17 cellular contexts compared by ENCODE assay signal in genomic region chr3:100230715-100231114, GRCh38. TPM values are rescaled to one million over a fixed set of nuclear protein-coding genes. Genes with fewer than 3 reads are reported as not detected.
DNase-seq lines count a peak whose midpoint lies in the region; ATAC-seq, FAIRE-seq and TF ChIP-seq lines count a peak whose summit lies in the region.
"Had no signal": no experiment of that assay in that cellular context is flagged by ENCODE, and none has a peak within 500 bp of the region (broad histone marks: within the 10 kb centered on the region; RNA-seq: fewer than 3 reads in every experiment).

No MANE protein-coding gene starts in this region.

- H3K27ac Mint-ChIP-seq in astrocyte (ENCODE audit: unreplicated experiment) = no peak overlapping the region
- H3K27ac Mint-ChIP-seq: CD4-positive, CD25-positive, alpha-beta regulatory T cell had no signal

- no peaks in the 10 kb centered on the region for H3K9me3 ChIP-seq in astrocyte (ENCODE audit: insufficient read depth, low read depth, low read length)

- peaks cover 4% of the 10 kb centered on the region for H3K36me3 Mint-ChIP-seq in astrocyte (ENCODE audit: low read depth, unreplicated experiment)
- H3K36me3 Mint-ChIP-seq: CD4-positive, CD25-positive, alpha-beta regulatory T cell had no signal

- H3K79me2 ChIP-seq in astrocyte (ENCODE audit: insufficient read depth, low read length) = no peaks in the 10 kb centered on the region

- DNase-seq in EL (peak; percentile 13), NCI-H226 (peak; percentile 22), astrocyte (ENCODE audit: low read depth) (peak; percentile 25), foreskin keratinocyte (peak; percentile 42 to 78), UCSD-AML1 (lab: John Stamatoyannopoulos, UW; ENCODE audit: unreplicated experiment) (no peak), OCI-M1 (lab: John Stamatoyannopoulos, UW) (no peak)
- DNase-seq: CD4-positive, CD25-positive, alpha-beta regulatory T cell; KG1; NCI-H1417; NCI-H1694 treated with DMSO at 0.1 percent for 48 hours; NCI-H510A treated with DMSO at 0.1 percent for 48 hours; NCI-H774; SHP77 had no signal

- H4K20me1 ChIP-seq in astrocyte (ENCODE audit: insufficient read depth, low read length) = no peaks in the 10 kb centered on the region

- TF ChIP-seq CTCF in astrocyte (IDR thresholded peaks at IDR 0.05; ENCODE audit: insufficient read depth, low read depth, low read length) (no peak), foreskin keratinocyte (conservative IDR thresholded peaks at IDR 0.05) (no peak)

- no peak overlapping the region for H2AFZ ChIP-seq in astrocyte (ENCODE audit: low read depth, low read length)

- H3K4me2 ChIP-seq in astrocyte (ENCODE audit: low read length) = no peak overlapping the region

- H3K9me3 Mint-ChIP-seq in astrocyte (ENCODE audit: unreplicated experiment) = peaks cover 7% of the 10 kb centered on the region

- no peaks in the 10 kb centered on the region for H3K36me3 ChIP-seq in astrocyte (ENCODE audit: insufficient read depth, low read length)

- FAIRE-seq in astrocyte (lab: Jason Lieb, UNC) = peak; percentile 43
- FAIRE-seq: H54, HepG2 had no signal

- ATAC-seq in foreskin keratinocyte (no peak), HG03039 (IDR thresholded peaks at IDR 0.05; ENCODE audit: unreplicated experiment) (no peak), HG03521 (IDR thresholded peaks at IDR 0.05; ENCODE audit: unreplicated experiment) (no peak)
- ATAC-seq: HepG2 had no signal

- H3K4me3 ChIP-seq in astrocyte (ENCODE audit: insufficient read depth, low read depth, low read length) = no peak overlapping the region

- H3K4me1 ChIP-seq in astrocyte (ENCODE audit: insufficient read depth, low read length) (peaks cover 8% of the 10 kb centered on the region), foreskin keratinocyte (peaks cover 6% of the 10 kb centered on the region)

- no peak overlapping the region for H3K27ac ChIP-seq in astrocyte (ENCODE audit: low read depth, low read length)
- no peak overlapping the region for H3K27ac ChIP-seq in foreskin keratinocyte

- H3K27me3 ChIP-seq in astrocyte (ENCODE audit: insufficient read depth, low read length) = no peaks in the 10 kb centered on the region
- H3K27me3 ChIP-seq in foreskin keratinocyte = no peaks in the 10 kb centered on the region

- no peak overlapping the region for H3K4me3 Mint-ChIP-seq in astrocyte (ENCODE audit: unreplicated experiment)
- H3K4me3 Mint-ChIP-seq: CD4-positive, CD25-positive, alpha-beta regulatory T cell had no signal

- no peaks in the 10 kb centered on the region for H3K27me3 Mint-ChIP-seq in astrocyte (ENCODE audit: low read depth, unreplicated experiment)

- peaks cover 23% of the 10 kb centered on the region for H3K4me1 Mint-ChIP-seq in astrocyte (ENCODE audit: low read depth, unreplicated experiment)

- no peak overlapping the region for H3K9ac ChIP-seq in astrocyte (ENCODE audit: low read length)

RNA-seq across cellular contexts. Expression of gene TBC1D23, which starts 30.1 kb away (rescaled TPM):
- total RNA-seq in astrocyte = 62.2 and 67.2 TPM in 2 replicates
- total RNA-seq in foreskin keratinocyte = 33.2 and 40.2 TPM in 2 replicates
- polyA plus RNA-seq in foreskin keratinocyte = 17.4 and 17.8 TPM in 2 replicates

Comparison
In these comparisons a context has a peak if more than half of its experiments do, and no peak if none do; other contexts are left out.
1. DNase-seq: peak in EL (single experiment), NCI-H226 (single experiment), astrocyte (single experiment) and foreskin keratinocyte (2 of 2); none in UCSD-AML1 (single experiment) and OCI-M1 (single experiment).